In the genomic region with DNA sequence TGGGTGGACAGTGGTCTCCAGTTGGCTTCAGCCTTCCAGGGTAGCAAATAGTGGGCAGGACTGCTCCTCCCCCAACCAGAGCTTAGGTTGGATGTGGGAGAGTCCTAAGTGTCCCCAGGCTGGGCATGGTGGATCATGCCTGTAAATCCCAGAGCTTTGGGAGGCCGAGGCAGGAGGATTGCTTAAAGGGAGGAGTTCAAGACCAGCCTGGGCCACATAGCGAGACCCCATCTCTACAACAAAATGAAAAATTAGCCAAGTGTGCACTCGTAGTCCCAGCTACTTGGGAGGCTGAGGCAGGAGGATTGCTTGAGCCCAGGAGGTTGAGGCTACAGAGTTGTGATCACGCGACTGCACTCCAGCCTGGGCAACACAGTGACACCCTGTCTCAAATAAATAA, we compare ENCODE assay signal across 32 cellular contexts.
"Had no signal": no experiment of that assay in that cellular context is flagged by ENCODE, and none has a peak within 500 bp of the region (broad histone marks: within the 10 kb centered on the region; RNA-seq: fewer than 3 reads in every experiment).

No MANE protein-coding gene starts in this region.

- H3K27me3 Mint-ChIP-seq: activated CD4-positive, alpha-beta memory T cell treated with anti-CD3 and anti-CD28 coated beads for 36 hours; activated CD4-positive, alpha-beta T cell treated with anti-CD3 and anti-CD28 coated beads, Interleukin-2, amount 10 ng/mL, durations not matched to agents 7 days and 5 days; activated naive CD8-positive, alpha-beta T cell treated with anti-CD3 and anti-CD28 coated beads for 36 hours had no signal

- H3K4me3 ChIP-seq: adrenal gland, body of pancreas, MG63, SJSA1 had no signal

- H3K4me1 Mint-ChIP-seq: activated CD4-positive, alpha-beta T cell treated with anti-CD3 and anti-CD28 coated beads, Interleukin-2, amount 10 ng/mL, durations not matched to agents 7 days and 5 days had no signal

- DNase-seq: activated CD4-positive, alpha-beta memory T cell treated with anti-CD3 and anti-CD28 coated beads for 36 hours; activated CD4-positive, alpha-beta T cell treated with anti-CD3 and anti-CD28 coated beads, Interleukin-2, amount 10 ng/mL, durations not matched to agents 7 days and 5 days; activated CD4-positive, CD25-positive, alpha-beta regulatory T cell; activated CD8-positive, alpha-beta memory T cell treated with anti-CD3 and anti-CD28 coated beads for 24 hours; activated effector memory CD4-positive, alpha-beta T cell treated with anti-CD3 and anti-CD28 coated beads, Interleukin-2, amount 50 U/mL, for 16 hours; activated naive CD4-positive, alpha-beta T cell treated with Interleukin-2 at 50 U/mL for 16 hours; activated naive CD8-positive, alpha-beta T cell treated with anti-CD3 and anti-CD28 coated beads for 36 hours; activated T-cell treated with anti-CD3 and anti-CD28 coated beads, Interleukin-2, amount 50 U/mL, for 4 hours; adrenal gland; aorta; body of pancreas; central memory CD4-positive, alpha-beta T cell; MG63; MV-4-11; NCI-H1092 treated with DMSO at 0.1 percent for 48 hours; NCI-H1436; NCI-H1694 treated with DMSO at 0.1 percent for 48 hours; NCI-H2029 treated with DMSO at 0.1 percent for 48 hours; NCI-H345; NCI-H510A; NCI-H526 treated with DMSO at 0.1 percent for 48 hours; NK-92 treated with Interleukin-12 subunit alpha and Interleukin-12 subunit beta, amount 100 ng/mL, for 24 hours; OCI-M1; RPMI8226; SHP77; T-helper 9 cell had no signal

- H3K27me3 ChIP-seq: adrenal gland, body of pancreas, MG63, SJSA1 had no signal

- H3K27ac Mint-ChIP-seq: activated CD4-positive, alpha-beta memory T cell treated with anti-CD3 and anti-CD28 coated beads for 36 hours; T-helper 1 cell treated with Interleukin-12 subunit alpha and Interleukin-12 subunit beta and Interleukin-4 antibody, amounts not matched to agents 30 μg/mL and 1 μg/mL, for 36 hours had no signal

- H3K36me3 ChIP-seq: adrenal gland had no signal

- H3K4me1 ChIP-seq: SJSA1 had no signal

- H3K36me3 Mint-ChIP-seq: activated CD4-positive, alpha-beta memory T cell treated with anti-CD3 and anti-CD28 coated beads for 36 hours had no signal

- ATAC-seq: activated T-cell treated with anti-CD3 and anti-CD28 coated beads, Interleukin-2, amount 50 U/mL, for 4 hours; body of pancreas; Panc1; SK-N-SH treated with all-trans-retinoic acid at 6 μM for 48 hours had no signal

- FAIRE-seq: bronchial epithelial cell, TTC549 had no signal

- H3K27ac ChIP-seq: SJSA1 had no signal

- H3K9me3 Mint-ChIP-seq: activated CD4-positive, alpha-beta memory T cell treated with anti-CD3 and anti-CD28 coated beads for 36 hours; activated CD4-positive, alpha-beta T cell treated with anti-CD3 and anti-CD28 coated beads, Interleukin-2, amount 10 ng/mL, durations not matched to agents 7 days and 5 days; activated naive CD8-positive, alpha-beta T cell treated with anti-CD3 and anti-CD28 coated beads for 36 hours; activated T-cell treated with anti-CD3 and anti-CD28 coated beads, Interleukin-2, amount 50 U/mL, for 4 hours; T-helper 1 cell treated with Interleukin-12 subunit alpha and Interleukin-12 subunit beta and Interleukin-4 antibody, amounts not matched to agents 30 μg/mL and 1 μg/mL, for 36 hours had no signal

- H3K4me3 Mint-ChIP-seq: activated CD4-positive, alpha-beta memory T cell treated with anti-CD3 and anti-CD28 coated beads for 36 hours; activated CD4-positive, alpha-beta T cell treated with anti-CD3 and anti-CD28 coated beads, Interleukin-2, amount 10 ng/mL, durations not matched to agents 7 days and 5 days; activated naive CD8-positive, alpha-beta T cell treated with anti-CD3 and anti-CD28 coated beads for 36 hours; activated T-cell treated with anti-CD3 and anti-CD28 coated beads, Interleukin-2, amount 50 U/mL, for 4 hours; T-helper 1 cell treated with Interleukin-12 subunit alpha and Interleukin-12 subunit beta and Interleukin-4 antibody, amounts not matched to agents 30 μg/mL and 1 μg/mL, for 36 hours had no signal

- H3K9me3 ChIP-seq: adrenal gland, body of pancreas, MG63, SJSA1 had no signal
